ENCODE assay signal across 8 cellular contexts in the genomic region with DNA sequence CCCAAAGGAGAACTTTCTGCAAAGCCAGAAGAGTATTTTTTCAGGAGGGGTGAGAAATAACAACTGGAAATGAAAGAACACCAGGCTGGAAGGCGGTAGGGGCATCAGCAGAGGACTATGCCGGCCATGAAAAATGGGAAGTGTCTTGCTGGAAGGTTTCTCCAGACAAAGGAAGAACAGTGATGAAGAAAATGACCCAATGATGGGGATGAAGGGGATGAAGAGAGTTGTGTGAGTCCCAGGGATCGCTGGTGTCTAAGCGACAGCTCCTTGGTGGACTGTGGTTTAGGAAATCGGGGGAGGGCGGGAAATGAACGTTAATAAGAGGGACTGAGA. TPM values are rescaled to one million over a fixed set of nuclear protein-coding genes. Genes with fewer than 3 reads are reported as not detected.
DNase-seq lines count a peak whose midpoint lies in the region; ATAC-seq, FAIRE-seq and TF ChIP-seq lines count a peak whose summit lies in the region.

No MANE protein-coding gene starts in this region.

- TF ChIP-seq RAD21 in HepG2 (CRISPR knock-in tag; IDR thresholded peaks at IDR 0.05) (no peak), K562 (CRISPR knock-in tag; conservative IDR thresholded peaks at IDR 0.05 in 1 of 2, IDR thresholded peaks at IDR 0.05 in 1 of 2) (no peak)

- ATAC-seq in HepG2 (no peak), right lobe of liver (no peak), K562 (no peak), aorta (ENCODE audit: low FRiP score) (peak; percentile 13), GM21381 (IDR thresholded peaks at IDR 0.05; ENCODE audit: unreplicated experiment) (no peak)

- H3K27ac ChIP-seq in HepG2 (ENCODE audit: extremely low read length, insufficient read depth, low read length), result no peak overlapping the region
- H3K27ac ChIP-seq in right lobe of liver, result no peak overlapping the region
- no peak overlapping the region for H3K27ac ChIP-seq in K562 (ENCODE audit: extremely low read depth, low read depth, low read length)
- H3K27ac ChIP-seq in aorta (ENCODE audit: low read depth in 1 of 2, low read length in 2 of 2), result no peak overlapping the region

- H4K20me1 ChIP-seq in HepG2 (ENCODE audit: insufficient read depth, low read length), result no peaks in the 10 kb centered on the region
- H4K20me1 ChIP-seq in K562 (replicated peaks; ENCODE audit: control insufficient read depth, insufficient read depth, low read length), result no peaks in the 10 kb centered on the region; the same call in 1 of the 2 replicates

- H3K27me3 ChIP-seq in HepG2 (ENCODE audit: control insufficient read depth in 1 of 2, insufficient read depth in 2 of 2, low read length in 2 of 2), result peaks cover 0 to 28% of the 10 kb centered on the region in 2 experiments; a peak in 3 of 5 replicates
- H3K27me3 ChIP-seq in right lobe of liver, result no peaks in the 10 kb centered on the region
- peaks cover 14 to 39% of the 10 kb centered on the region in 2 experiments for H3K27me3 ChIP-seq in K562 (ENCODE audit: control insufficient read depth in 2 of 2, insufficient read depth in 2 of 2, low read length in 2 of 2)
- H3K27me3 ChIP-seq in mucosa of stomach (ENCODE audit: control insufficient read depth, insufficient read depth, low read length), result no peaks in the 10 kb centered on the region
- H3K27me3 ChIP-seq in aorta (ENCODE audit: control insufficient read depth in 1 of 2, insufficient read depth in 2 of 2, low read length in 1 of 2), result no peaks in the 10 kb centered on the region

- peaks cover 31% of the 10 kb centered on the region for H3K4me1 ChIP-seq in HepG2 (ENCODE audit: insufficient read depth, low read length)
- H3K4me1 ChIP-seq in right lobe of liver, result peaks cover 0 to 5% (median 0%) of the 10 kb centered on the region in 4 donors
- peaks cover 0 to 11% of the 10 kb centered on the region in 2 experiments; a peak in 3 of 5 replicates for H3K4me1 ChIP-seq in K562 (replicated peaks in 1 of 2; ENCODE audit: control insufficient read depth in 2 of 2, insufficient read depth in 2 of 2, low read length in 2 of 2)
- peaks cover 12% of the 10 kb centered on the region for H3K4me1 ChIP-seq in mucosa of stomach (ENCODE audit: control insufficient read depth, insufficient read depth, low read length)
- H3K4me1 ChIP-seq in aorta (ENCODE audit: control insufficient read depth in 1 of 2, insufficient read depth in 2 of 2, low read length in 2 of 2), result no peaks in the 10 kb centered on the region

- H3K36me3 ChIP-seq in HepG2 (replicated peaks in 1 of 2; ENCODE audit: control insufficient read depth in 1 of 2, insufficient read depth in 2 of 2, low read length in 2 of 2), result no peaks in the 10 kb centered on the region
- H3K36me3 ChIP-seq in right lobe of liver, result no peaks in the 10 kb centered on the region
- no peaks in the 10 kb centered on the region for H3K36me3 ChIP-seq in K562 (ENCODE audit: control insufficient read depth, insufficient read depth, low read length)
- no peaks in the 10 kb centered on the region for H3K36me3 ChIP-seq in mucosa of stomach (ENCODE audit: control insufficient read depth, insufficient read depth, low read length)
- H3K36me3 ChIP-seq in aorta (ENCODE audit: control insufficient read depth in 1 of 2, insufficient read depth in 2 of 2, low read length in 1 of 2), result no peaks in the 10 kb centered on the region

- H2AFZ ChIP-seq in HepG2 (ENCODE audit: low read length) (no peak overlapping the region), K562 (ENCODE audit: low read depth, low read length) (peak overlapping the region; percentile 73; the same call in 1 of the 2 replicates)

- H3K9me1 ChIP-seq in K562 (ENCODE audit: control insufficient read depth, insufficient read depth, low read length), result no peaks in the 10 kb centered on the region

- intact Hi-C loops in HepG2 (cut with micrococcal nuclease; ENCODE audit: unreplicated experiment), result no loop called here
- intact Hi-C loops in right lobe of liver (cut with DNase I), result loop anchor here in 1 of 2 donors (5.0 kb wide), 1 partner anchor 61 kb away; no protein-coding TSS in a partner anchor
- intact Hi-C loops in K562 (cut with micrococcal nuclease), result no loop called here
- intact Hi-C loops in aorta (cut with DNase I), result loop anchor here (5.0 kb wide), 2 partner anchors 61 to 216 kb away; no protein-coding TSS in a partner anchor

- H3K79me2 ChIP-seq in HepG2 (ENCODE audit: insufficient read depth, low read length) (no peaks in the 10 kb centered on the region), K562 (ENCODE audit: control insufficient read depth, insufficient read depth, low read length) (no peaks in the 10 kb centered on the region)

- TF ChIP-seq CTCF in HepG2 (CRISPR knock-in tag; IDR thresholded peaks at IDR 0.05) (no peak), right lobe of liver (IDR thresholded peaks at IDR 0.05) (no peak), K562 (IDR thresholded peaks at IDR 0.05 in 2 of 3, conservative IDR thresholded peaks at IDR 0.05 in 1 of 3; ENCODE audit: insufficient read depth in 2 of 3, low read depth in 1 of 3, low read length in 3 of 3) (no peak)

- CTCF ChIA-PET in HepG2 (lab: Yijun Ruan, JAX; ENCODE audit: low intra/inter-chr PET ratio, low total read pairs), result interaction anchor here (6.3 kb wide), 1 partner anchor 62 kb away, joined by 155 read pairs; no protein-coding TSS in a partner anchor
- CTCF ChIA-PET in K562 (lab: Yijun Ruan, JAX; ENCODE audit: low intra/inter-chr PET ratio), result interaction anchor here (4.5 kb wide), 1 partner anchor 62 kb away, joined by 43 read pairs; no protein-coding TSS in a partner anchor

- H3K9me3 ChIP-seq in HepG2 (ENCODE audit: low read length), result no peaks in the 10 kb centered on the region
- no peaks in the 10 kb centered on the region for H3K9me3 ChIP-seq in right lobe of liver
- no peaks in the 10 kb centered on the region for H3K9me3 ChIP-seq in K562 (replicated peaks; ENCODE audit: control insufficient read depth, insufficient read depth, low read depth, low read length)
- H3K9me3 ChIP-seq in mucosa of stomach (ENCODE audit: control insufficient read depth, low read length), result no peaks in the 10 kb centered on the region
- H3K9me3 ChIP-seq in aorta (ENCODE audit: control insufficient read depth, low read length), result no peaks in the 10 kb centered on the region

- 51% methylated on average over 7 of the region's 7 CpGs for WGBS in HepG2 (ENCODE audit: low lambda C conversion rate)
- 11% methylated on average over 4 of the region's 7 CpGs for WGBS in right lobe of liver (ENCODE audit: insufficient coverage, low coverage, low lambda C conversion rate, missing lambda C conversion rate)
- WGBS in K562 (ENCODE audit: insufficient coverage, low coverage, missing lambda C conversion rate), result 13% methylated on average over 7 of the region's 7 CpGs
- 4 to 5% methylated on average over 7 of the region's 7 CpGs for WGBS in aorta, 2 donors

- no peak overlapping the region for H3K9ac ChIP-seq in HepG2 (ENCODE audit: insufficient read depth, low read depth, low read length)
- peak overlapping the region in 1 of 2 experiments; percentile 75; a peak in 1 of 4 replicates for H3K9ac ChIP-seq in K562 (ENCODE audit: insufficient read depth in 1 of 2, low read depth in 2 of 2, low read length in 2 of 2)
- H3K9ac ChIP-seq in mucosa of stomach (ENCODE audit: low read length), result peak overlapping the region; percentile 51

- TF ChIP-seq POLR2A in HepG2 (IDR thresholded peaks at IDR 0.05; ENCODE audit: insufficient read depth in 1 of 2, low read depth in 2 of 2, low read length in 2 of 2) (no peak), right lobe of liver (IDR thresholded peaks at IDR 0.05) (no peak), K562 (conservative IDR thresholded peaks at IDR 0.05) (no peak)

- BruUV-seq in HepG2 (replicated peaks; lab: Mats Ljungman, UMichigan) (no TSS peak), K562 (replicated peaks; lab: Mats Ljungman, UMichigan) (no TSS peak)

- no peak for FAIRE-seq in HepG2 (lab: Jason Lieb, UNC)
- no peak for FAIRE-seq in K562 (lab: Jason Lieb, UNC)

- peak overlapping the region; percentile 86 for H3K4me2 ChIP-seq in HepG2 (ENCODE audit: low read depth, low read length)
- peak overlapping the region; percentile 65 for H3K4me2 ChIP-seq in K562 (ENCODE audit: insufficient read depth, low read length)

- H3K4me3 ChIP-seq in HepG2 (replicated peaks in 1 of 3; ENCODE audit: insufficient read depth in 1 of 3, low read depth in 2 of 3, low read length in 3 of 3) (peak overlapping the region in 1 of 3 experiments; percentile 71; a peak in 2 of 6 replicates), right lobe of liver (peak overlapping the region in 1 of 3 donors; percentile 48), K562 (peak overlapping the region; percentile 33; the same call in 1 of the 2 replicates), mucosa of stomach (ENCODE audit: low read length) (no peak overlapping the region), aorta (ENCODE audit: low read length in 2 of 2) (no peak overlapping the region)

- TF ChIP-seq EP300 in HepG2 (IDR thresholded peaks at IDR 0.05; ENCODE audit: low read depth in 2 of 2, low read length in 2 of 2) (no peak), HepG2 (CRISPR knock-in tag; IDR thresholded peaks at IDR 0.05; ENCODE audit: borderline replicate concordance) (no peak), K562 (IDR thresholded peaks at IDR 0.05; ENCODE audit: low read length) (no peak)

- DNase-seq in HepG2 (ENCODE audit: low spot score) (no peak), right lobe of liver (no peak), K562 (ENCODE audit: extremely low read depth in 1 of 4, low spot score in 3 of 4) (no peak), aorta (no peak), MV-4-11 (lab: John Stamatoyannopoulos, UW) (no peak), NCI-H187 (lab: John Stamatoyannopoulos, UW) (no peak)

- in situ Hi-C loops in HepG2 (cut with HindIII; ENCODE audit: extremely low pct_ligation_motif_present, low pct_unique_long_range_greater_than_20kb) (loop anchor here (10.0 kb wide), 1 partner anchor 228 kb away; no protein-coding TSS in a partner anchor), K562 (cut with MboI) (loop anchor here (10.0 kb wide), 1 partner anchor 218 kb away; no protein-coding TSS in a partner anchor)

- POLR2A ChIA-PET in HepG2 (lab: Yijun Ruan, JAX) (interaction anchor here (1.2 to 2.2 kb wide), 2 partner anchors 55 to 76 kb away, joined by 3 to 9 read pairs; partner anchors contain the start of gene ATP5MC1), K562 (lab: Yijun Ruan, JAX) (interaction anchor here (0.6 to 1.4 kb wide), 4 partner anchors 15 to 860 kb away, joined by 3 to 4 read pairs (median 3); no protein-coding TSS in a partner anchor)

RNA-seq across cellular contexts. Expression of gene TTLL6, which starts 0.6 kb away (rescaled TPM):
- total RNA-seq in HepG2 (2016; rRNA removed; fragmentation: Illumina TruSeq; extraction: Trizol) (0.04 TPM in 1 of 2 replicates, not detected in the other), right lobe of liver (under 1 TPM in 1 of 6 experiments, not detected in 5; 0.12 TPM), K562 (2014; rRNA removed) (0.05 TPM in 1 of 2 replicates, not detected in the other), K562 (2014; rRNA removed; fragmentation: Illumina TruSeq; extraction: Trizol) (not detected in 2 replicates), K562 (2015; rRNA removed; fragmentation: Illumina TruSeq; extraction: Trizol) (not detected in 2 replicates), K562 (2021) (not detected in 2 replicates), aorta (under 1 TPM in 1 of 2 donors, not detected in 1; 0.21 TPM)
- total RNA-seq in HepG2 (2016; cell fraction: cytosol; rRNA removed; fragmentation: Illumina TruSeq; extraction: Trizol; ENCODE audit: low read depth), result not detected in 2 replicates
- total RNA-seq in HepG2 (2016; cell fraction: insoluble cytoplasmic fraction; rRNA removed; fragmentation: Illumina TruSeq; extraction: Trizol), result 0.09 TPM in 1 of 2 replicates, not detected in the other
- 0.12 TPM in 1 of 2 replicates, not detected in the other for total RNA-seq in HepG2 (2016; cell fraction: membrane; rRNA removed; fragmentation: Illumina TruSeq; extraction: Trizol)
- not detected in 2 replicates for total RNA-seq in HepG2 (2016; cell fraction: nucleus; rRNA removed; fragmentation: Illumina TruSeq; extraction: Trizol)
- polyA plus RNA-seq in HepG2 (2011; rRNA removed) (0.08 and 0.25 TPM in 2 replicates), K562 (2011; rRNA removed) (not detected in 2 replicates), K562 (2014; fragmentation: Illumina TruSeq; extraction: Trizol) (not detected in 2 replicates), K562 (2014; fragmentation: Nextera tagmentation; extraction: Ambion mirVana) (not detected), K562 (2014; rRNA removed) (not detected in 2 replicates), aorta (under 1 TPM in 1 of 2 donors, not detected in 1; 0.13 TPM)
- 0.05 and 0.14 TPM in 2 replicates for polyA plus RNA-seq in HepG2 (2011; cell fraction: cytosol; rRNA removed)
- polyA plus RNA-seq in HepG2 (2011; cell fraction: nucleus; rRNA removed), result 0.23 and 0.45 TPM in 2 replicates
- 0.19 and 0.25 TPM in 2 replicates for polyA plus RNA-seq in HepG2 (2012)
- 0.07 TPM in 1 of 2 replicates, not detected in the other for polyA plus RNA-seq in HepG2 (2016; cell fraction: cytosol; fragmentation: Illumina TruSeq; extraction: Trizol; ENCODE audit: low read depth)
- polyA plus RNA-seq in HepG2 (2016; cell fraction: insoluble cytoplasmic fraction; fragmentation: Illumina TruSeq; extraction: Trizol; ENCODE audit: low read depth), result not detected in 2 replicates
- not detected in 2 replicates for polyA plus RNA-seq in HepG2 (2016; cell fraction: membrane; fragmentation: Illumina TruSeq; extraction: Trizol; ENCODE audit: low read depth)
- not detected in 2 replicates for polyA plus RNA-seq in HepG2 (2016; cell fraction: nucleus; fragmentation: Illumina TruSeq; extraction: Trizol; ENCODE audit: insufficient read depth, low read depth)
- polyA minus RNA-seq in HepG2 (2011; rRNA and poly(A)+ RNA removed; ENCODE audit: low replicate concordance), result 0.16 and 0.40 TPM in 2 replicates
- polyA minus RNA-seq in HepG2 (2011; cell fraction: cytosol; rRNA and poly(A)+ RNA removed), result not detected in 2 replicates
- polyA minus RNA-seq in HepG2 (2011; cell fraction: nucleus; rRNA and poly(A)+ RNA removed), result 0.26 and 1.1 TPM in 2 replicates
- not detected in 2 replicates for total RNA-seq in K562 (2011; cell fraction: chromatin; rRNA removed; ENCODE audit: low replicate concordance)
- not detected in 2 replicates for total RNA-seq in K562 (2011; cell fraction: nucleolus; rRNA removed)
- not detected in 2 replicates for total RNA-seq in K562 (2011; cell fraction: nucleoplasm; rRNA removed)
- polyA plus RNA-seq in K562 (2011; cell fraction: cytosol; rRNA removed), result not detected in 2 replicates
- polyA plus RNA-seq in K562 (2011; cell fraction: nucleus; rRNA removed), result not detected in 2 replicates
- polyA plus RNA-seq in K562 (2012), result not detected in 2 replicates
- not detected in 2 replicates for polyA minus RNA-seq in K562 (2011; rRNA and poly(A)+ RNA removed)
- not detected in 2 replicates for polyA minus RNA-seq in K562 (2011; cell fraction: cytosol; rRNA and poly(A)+ RNA removed)
- polyA minus RNA-seq in K562 (2011; cell fraction: nucleus; rRNA and poly(A)+ RNA removed), result not detected in 2 replicates

RNA-seq across cellular contexts. Expression of gene CALCOCO2, which starts 14.4 kb away (rescaled TPM):
- total RNA-seq in HepG2 (2016; rRNA removed; fragmentation: Illumina TruSeq; extraction: Trizol) (72.9 and 112 TPM in 2 replicates), right lobe of liver (10 to 100 TPM; 58.0 to 93.3 (median 72.1) TPM), K562 (2014; rRNA removed) (24.1 and 24.8 TPM in 2 replicates), K562 (2014; rRNA removed; fragmentation: Illumina TruSeq; extraction: Trizol) (71.1 and 87.2 TPM in 2 replicates), K562 (2015; rRNA removed; fragmentation: Illumina TruSeq; extraction: Trizol) (38.4 and 39.8 TPM in 2 replicates), K562 (2021) (67.5 and 69.4 TPM in 2 replicates), aorta (100 to 1,000 TPM; 164 to 171 TPM)
- 21.1 and 22.6 TPM in 2 replicates for total RNA-seq in HepG2 (2016; cell fraction: cytosol; rRNA removed; fragmentation: Illumina TruSeq; extraction: Trizol; ENCODE audit: low read depth)
- 71.0 and 100 TPM in 2 replicates for total RNA-seq in HepG2 (2016; cell fraction: insoluble cytoplasmic fraction; rRNA removed; fragmentation: Illumina TruSeq; extraction: Trizol)
- 38.8 and 53.3 TPM in 2 replicates for total RNA-seq in HepG2 (2016; cell fraction: membrane; rRNA removed; fragmentation: Illumina TruSeq; extraction: Trizol)
- 38.1 and 38.5 TPM in 2 replicates for total RNA-seq in HepG2 (2016; cell fraction: nucleus; rRNA removed; fragmentation: Illumina TruSeq; extraction: Trizol)
- polyA plus RNA-seq in HepG2 (2011; rRNA removed) (109 and 111 TPM in 2 replicates), K562 (2011; rRNA removed) (87.3 and 117 TPM in 2 replicates), K562 (2014; fragmentation: Illumina TruSeq; extraction: Trizol) (74.7 and 79.9 TPM in 2 replicates), K562 (2014; fragmentation: Nextera tagmentation; extraction: Ambion mirVana) (10 to 100 TPM; 34.6 to 85.9 TPM), K562 (2014; rRNA removed) (52.9 and 63.2 TPM in 2 replicates), aorta (100 to 1,000 TPM in 1 of 2 donors, 10 to 100 TPM in 1; 80.3 to 149 TPM)
- 33.3 and 42.4 TPM in 2 replicates for polyA plus RNA-seq in HepG2 (2011; cell fraction: cytosol; rRNA removed)
- polyA plus RNA-seq in HepG2 (2011; cell fraction: nucleus; rRNA removed), result 39.4 and 47.3 TPM in 2 replicates
- 114 and 117 TPM in 2 replicates for polyA plus RNA-seq in HepG2 (2012)
- polyA plus RNA-seq in HepG2 (2016; cell fraction: cytosol; fragmentation: Illumina TruSeq; extraction: Trizol; ENCODE audit: low read depth), result 17.4 and 17.6 TPM in 2 replicates
- 96.0 and 107 TPM in 2 replicates for polyA plus RNA-seq in HepG2 (2016; cell fraction: insoluble cytoplasmic fraction; fragmentation: Illumina TruSeq; extraction: Trizol; ENCODE audit: low read depth)
- polyA plus RNA-seq in HepG2 (2016; cell fraction: membrane; fragmentation: Illumina TruSeq; extraction: Trizol; ENCODE audit: low read depth), result 19.3 and 24.7 TPM in 2 replicates
- 44.4 and 49.5 TPM in 2 replicates for polyA plus RNA-seq in HepG2 (2016; cell fraction: nucleus; fragmentation: Illumina TruSeq; extraction: Trizol; ENCODE audit: insufficient read depth, low read depth)
- polyA minus RNA-seq in HepG2 (2011; rRNA and poly(A)+ RNA removed; ENCODE audit: low replicate concordance), result 62.7 and 120 TPM in 2 replicates
- 46.2 and 66.1 TPM in 2 replicates for polyA minus RNA-seq in HepG2 (2011; cell fraction: cytosol; rRNA and poly(A)+ RNA removed)
- 65.1 and 99.0 TPM in 2 replicates for polyA minus RNA-seq in HepG2 (2011; cell fraction: nucleus; rRNA and poly(A)+ RNA removed)
- 99.5 and 212 TPM in 2 replicates for total RNA-seq in K562 (2011; cell fraction: chromatin; rRNA removed; ENCODE audit: low replicate concordance)
- 64.4 and 72.4 TPM in 2 replicates for total RNA-seq in K562 (2011; cell fraction: nucleolus; rRNA removed)
- 126 and 140 TPM in 2 replicates for total RNA-seq in K562 (2011; cell fraction: nucleoplasm; rRNA removed)
- 28.1 and 43.7 TPM in 2 replicates for polyA plus RNA-seq in K562 (2011; cell fraction: cytosol; rRNA removed)
- 90.8 and 154 TPM in 2 replicates for polyA plus RNA-seq in K562 (2011; cell fraction: nucleus; rRNA removed)
- polyA plus RNA-seq in K562 (2012), result 61.5 and 168 TPM in 2 replicates
- polyA minus RNA-seq in K562 (2011; rRNA and poly(A)+ RNA removed), result 160 and 191 TPM in 2 replicates
- 37.6 and 58.6 TPM in 2 replicates for polyA minus RNA-seq in K562 (2011; cell fraction: cytosol; rRNA and poly(A)+ RNA removed)
- polyA minus RNA-seq in K562 (2011; cell fraction: nucleus; rRNA and poly(A)+ RNA removed), result 24.8 and 62.5 TPM in 2 replicates

Comparison
In these comparisons a context has a peak if more than half of its experiments do, and no peak if none do; other contexts are left out.
1. intact Hi-C loops: an anchor here in aorta (5.0 kb wide); none called in HepG2 and K562.